ENCODE assay signal across 8 cellular contexts in the genomic region with DNA sequence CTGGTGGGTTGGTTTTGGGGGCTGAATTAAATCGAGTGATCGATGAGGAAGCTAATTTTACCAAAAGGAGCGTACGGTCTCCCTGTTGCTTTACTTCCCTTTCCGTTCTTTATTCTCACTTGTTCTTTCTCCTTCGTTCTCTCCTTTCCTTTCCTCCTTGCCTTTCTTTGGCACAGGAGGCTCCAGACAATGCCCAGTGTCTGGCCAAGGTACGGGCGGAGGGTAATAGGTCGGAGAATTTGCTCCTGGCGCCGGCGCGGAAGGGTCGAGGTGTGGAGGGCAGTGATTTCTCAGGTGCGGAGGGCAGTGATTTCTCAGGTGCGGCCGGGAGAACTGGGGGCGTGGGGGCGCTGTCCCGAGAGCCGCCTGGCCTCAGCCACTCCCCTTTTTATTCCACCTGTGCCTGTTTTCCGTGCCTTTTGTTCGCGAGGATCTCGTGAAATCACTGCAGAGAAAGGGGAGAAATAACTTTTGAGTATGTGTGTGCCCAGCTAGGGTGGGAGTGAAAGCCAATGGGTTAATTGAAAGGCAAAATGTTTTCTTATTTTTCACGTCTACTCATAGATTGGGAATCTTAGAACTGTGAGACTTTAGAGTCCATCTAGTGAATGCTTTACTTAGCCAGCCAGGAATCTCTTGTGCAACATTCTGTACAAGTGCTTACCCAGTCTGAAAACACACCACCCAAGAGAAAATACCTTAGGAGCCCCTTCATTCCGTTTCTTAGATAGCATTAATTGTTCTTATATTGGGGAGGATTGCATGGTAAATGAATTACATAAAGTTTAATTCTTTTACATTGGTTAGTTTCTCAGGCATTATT. TPM values are rescaled to one million over a fixed set of nuclear protein-coding genes. Genes with fewer than 3 reads are reported as not detected.
A peak's percentile ranks its signal among the peaks of the same experiment; 100 is the strongest.
DNase-seq lines count a peak whose midpoint lies in the region; ATAC-seq and TF ChIP-seq lines count a peak whose summit lies in the region.

No MANE protein-coding gene starts in this region.

- no peaks in the 10 kb centered on the region for H3K36me3 Mint-ChIP-seq in T-cell

- H3K4me3 ChIP-seq in fibroblast of the aortic adventitia (ENCODE audit: low read depth, low read length) = peak overlapping the region; percentile 71
- H3K4me3 ChIP-seq in neutrophil (ENCODE audit: low read depth in 1 of 2, low read length in 1 of 2) = peak overlapping the region; percentile 50 to 77

- H3K27me3 ChIP-seq in neutrophil = peaks cover 69% of the 10 kb centered on the region

- no peaks in the 10 kb centered on the region for H3K9me3 ChIP-seq in neutrophil

- peak overlapping the region; percentile 87 to 95 (median 92) for H3K4me3 Mint-ChIP-seq in T-cell

- TF ChIP-seq CTCF in fibroblast of the aortic adventitia (IDR thresholded peaks at IDR 0.05; ENCODE audit: insufficient read depth, low read length) (no peak), neutrophil (IDR thresholded peaks at IDR 0.05) (no peak)

- no peaks in the 10 kb centered on the region for H3K36me3 ChIP-seq in neutrophil

- H3K27ac ChIP-seq in neutrophil = no peak overlapping the region

- H3K4me1 Mint-ChIP-seq in T-cell = peaks cover 15 to 24% (median 20%) of the 10 kb centered on the region in 3 donors

- no peaks in the 10 kb centered on the region for H3K9me3 Mint-ChIP-seq in T-cell

- POLR2A ChIA-PET in T-cell (lab: Charles Lee) = interaction anchor here in 1 of 2 donors (0.5 kb wide), 1 partner anchor 1453 kb away, joined by 3 read pairs; no protein-coding TSS in a partner anchor

- CTCF ChIA-PET in T-cell (lab: Charles Lee) = no interaction called here

- DNase-seq in DMS153 (lab: John Stamatoyannopoulos, UW) (peak; percentile 44), HuH-7 (ENCODE audit: low spot score) (peak; percentile 26), T-cell (no peak), fibroblast of the aortic adventitia (ENCODE audit: low read depth) (peak; percentile 55), germinal center (ENCODE audit: low spot score) (no peak)
- no peak for DNase-seq in central memory CD4-positive, alpha-beta T cell

- peaks cover 27 to 58% of the 10 kb centered on the region in 2 donors for H3K27me3 Mint-ChIP-seq in T-cell

- H3K27ac Mint-ChIP-seq in T-cell = peak overlapping the region in 1 of 2 donors; percentile 69

- H3K4me1 ChIP-seq in neutrophil (ENCODE audit: control insufficient read depth in 1 of 2, insufficient read depth in 1 of 2, low read depth in 1 of 2, low read length in 1 of 2) = peaks cover 14 to 17% of the 10 kb centered on the region in 2 experiments

- ATAC-seq in T-cell (replicated peaks in 1 of 4) (peak in 1 of 4 experiments; percentile 7), HG03039 (IDR thresholded peaks at IDR 0.05; ENCODE audit: unreplicated experiment) (no peak)

RNA-seq across cellular contexts. Expression of a gene that starts 1.3 kb away (rescaled TPM):
- total RNA-seq in T-cell (1 to 10 TPM; 1.2 to 3.2 (median 1.6) TPM), fibroblast of the aortic adventitia (ENCODE audit: low replicate concordance) (15.0 and 22.9 TPM in 2 replicates)

Comparison
In these comparisons a context has a peak if more than half of its experiments do, and no peak if none do; other contexts are left out.
1. DNase-seq: peak in DMS153 (single experiment), HuH-7 (single experiment) and fibroblast of the aortic adventitia (single experiment); none in T-cell (0 of 34), germinal center (single experiment) and central memory CD4-positive, alpha-beta T cell (single experiment).